ENCODE assay signal across 23 cellular contexts in the genomic region with DNA sequence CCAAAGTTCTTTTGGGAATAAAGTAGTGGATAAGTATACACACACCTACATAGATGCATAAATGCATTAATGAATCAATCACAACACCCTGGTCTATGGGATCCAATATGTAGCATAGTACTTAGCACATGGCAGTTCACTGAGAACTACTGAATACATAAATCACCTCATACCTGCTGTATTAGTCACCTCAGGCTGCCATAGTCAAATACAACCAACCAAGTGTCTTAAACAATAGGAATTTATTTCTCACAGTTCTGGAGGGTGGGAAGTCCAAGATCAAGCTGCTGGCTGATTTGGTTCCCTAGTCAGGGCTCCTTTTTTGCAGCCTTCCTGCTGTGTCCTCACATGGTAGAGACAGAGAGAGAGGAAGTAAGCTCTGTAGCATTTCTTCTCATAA.
DNase-seq lines count a peak whose midpoint lies in the region; ATAC-seq, FAIRE-seq and TF ChIP-seq lines count a peak whose summit lies in the region.
"Had no signal": no experiment of that assay in that cellular context is flagged by ENCODE, and none has a peak within 500 bp of the region (broad histone marks: within the 10 kb centered on the region; RNA-seq: fewer than 3 reads in every experiment).

No MANE protein-coding gene starts in this region.

- no peaks in the 10 kb centered on the region for H3K36me3 ChIP-seq in bronchial epithelial cell (ENCODE audit: control insufficient read depth, insufficient read depth, low read length)
- H3K36me3 ChIP-seq in osteoblast (ENCODE audit: insufficient read depth, low read length), result no peaks in the 10 kb centered on the region
- no peaks in the 10 kb centered on the region for H3K36me3 ChIP-seq in heart left ventricle
- H3K36me3 ChIP-seq: Peyer's patch had no signal

- H3K4me1 ChIP-seq in osteoblast (ENCODE audit: insufficient read depth, low read length), result no peaks in the 10 kb centered on the region
- H3K4me1 ChIP-seq in heart left ventricle, result peaks cover 0 to 30% (median 14%) of the 10 kb centered on the region in 12 donors

- no peak for TF ChIP-seq POLR2A in heart left ventricle (IDR thresholded peaks at IDR 0.05)

- no peaks in the 10 kb centered on the region for H4K20me1 ChIP-seq in osteoblast (ENCODE audit: insufficient read depth, low read length)

- H3K9me3 ChIP-seq in osteoblast (ENCODE audit: low read depth, low read length) (peaks cover 2% of the 10 kb centered on the region), heart left ventricle (peaks cover 0 to 4% (median 0%) of the 10 kb centered on the region in 12 donors)
- H3K9me3 ChIP-seq: Peyer's patch had no signal

- no peak overlapping the region for H2AFZ ChIP-seq in osteoblast (ENCODE audit: low read length)

- no peak overlapping the region for H3K27ac ChIP-seq in osteoblast (ENCODE audit: low read depth, low read length)
- H3K27ac ChIP-seq in heart left ventricle, result no peak overlapping the region
- H3K27ac ChIP-seq: HL-60, Peyer's patch had no signal

- ATAC-seq in heart left ventricle, result no peak
- ATAC-seq: HCT116 had no signal

- no peaks in the 10 kb centered on the region for H3K27me3 ChIP-seq in bronchial epithelial cell (ENCODE audit: control insufficient read depth, insufficient read depth, low read length)
- no peaks in the 10 kb centered on the region for H3K27me3 ChIP-seq in osteoblast (ENCODE audit: insufficient read depth, low read length)
- H3K27me3 ChIP-seq in heart left ventricle, result no peaks in the 10 kb centered on the region
- H3K27me3 ChIP-seq: Peyer's patch had no signal

- DNase-seq in EL (peak; percentile 19), NCI-H226 (peak; percentile 7), bronchial epithelial cell (ENCODE audit: low read depth) (peak; percentile 63), osteoblast (ENCODE audit: insufficient read length, low spot score, missing footprints) (peak; percentile 25), NCI-H1930 (lab: John Stamatoyannopoulos, UW) (no peak), heart left ventricle (no peak), NCI-H2081 (lab: John Stamatoyannopoulos, UW) (no peak)
- DNase-seq: CD4-positive, CD25-positive, alpha-beta regulatory T cell; DMS79 treated with DMSO at 0.1 percent for 48 hours; GDM1; GOT3; KG1; NCI-H1092 treated with DMSO at 0.1 percent for 48 hours; NCI-H1436 treated with DMSO at 0.1 percent for 48 hours; NCI-H2029; NCI-H345; NCI-H524; NCI-H82; Peyer's patch; Right ventricle myocardium superior had no signal

- H3K79me2 ChIP-seq in osteoblast (ENCODE audit: insufficient read depth, low read length), result no peaks in the 10 kb centered on the region

- intact Hi-C loops in heart left ventricle (cut with DNase I), result loop anchor here in 5 of 10 donors (5.0 to 10.0 kb wide), 4 partner anchors 146 to 351 kb away; no protein-coding TSS in a partner anchor

- H3K4me3 ChIP-seq in bronchial epithelial cell (ENCODE audit: low read depth, low read length), result no peak overlapping the region
- H3K4me3 ChIP-seq in osteoblast (ENCODE audit: insufficient read depth, low read length), result no peak overlapping the region
- no peak overlapping the region for H3K4me3 ChIP-seq in heart left ventricle
- H3K4me3 ChIP-seq: Peyer's patch had no signal

- no peak overlapping the region for H3K4me2 ChIP-seq in osteoblast (ENCODE audit: insufficient read depth, low read length)

- TF ChIP-seq CTCF in bronchial epithelial cell (IDR thresholded peaks at IDR 0.05; ENCODE audit: insufficient read depth, low read length, severe bottlenecking) (no peak), osteoblast (IDR thresholded peaks at IDR 0.05; ENCODE audit: extremely low read depth, low read depth, low read length) (no peak), heart left ventricle (IDR thresholded peaks at IDR 0.05) (no peak)

- no peak for FAIRE-seq in bronchial epithelial cell (lab: Jason Lieb, UNC)
- FAIRE-seq: GM19239 had no signal

Comparison
In these comparisons a context has a peak if more than half of its experiments do, and no peak if none do; other contexts are left out.
1. DNase-seq: peak in EL (single experiment), NCI-H226 (single experiment), bronchial epithelial cell (single experiment) and osteoblast (single experiment); none in NCI-H1930 (0 of 2), heart left ventricle (0 of 5) and NCI-H2081 (0 of 2).